Comparison of ENCODE assay signal across 8 cellular contexts in the genomic region with DNA sequence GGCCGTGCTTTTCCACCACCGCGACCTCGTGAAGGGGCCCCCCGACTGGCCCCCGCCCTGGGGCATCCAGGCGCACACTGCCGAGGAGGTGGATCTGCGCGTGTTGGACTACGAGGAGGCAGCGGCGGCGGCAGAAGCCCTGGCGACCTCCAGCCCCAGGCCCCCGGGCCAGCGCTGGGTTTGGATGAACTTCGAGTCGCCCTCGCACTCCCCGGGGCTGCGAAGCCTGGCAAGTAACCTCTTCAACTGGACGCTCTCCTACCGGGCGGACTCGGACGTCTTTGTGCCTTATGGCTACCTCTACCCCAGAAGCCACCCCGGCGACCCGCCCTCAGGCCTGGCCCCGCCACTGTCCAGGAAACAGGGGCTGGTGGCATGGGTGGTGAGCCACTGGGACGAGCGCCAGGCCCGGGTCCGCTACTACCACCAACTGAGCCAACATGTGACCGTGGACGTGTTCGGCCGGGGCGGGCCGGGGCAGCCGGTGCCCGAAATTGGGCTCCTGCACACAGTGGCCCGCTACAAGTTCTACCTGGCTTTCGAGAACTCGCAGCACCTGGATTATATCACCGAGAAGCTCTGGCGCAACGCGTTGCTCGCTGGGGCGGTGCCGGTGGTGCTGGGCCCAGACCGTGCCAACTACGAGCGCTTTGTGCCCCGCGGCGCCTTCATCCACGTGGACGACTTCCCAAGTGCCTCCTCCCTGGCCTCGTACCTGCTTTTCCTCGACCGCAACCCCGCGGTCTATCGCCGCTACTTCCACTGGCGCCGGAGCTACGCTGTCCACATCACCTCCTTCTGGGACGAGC. TPM values are rescaled to one million over a fixed set of nuclear protein-coding genes. Genes with fewer than 3 reads are reported as not detected.
DNase-seq lines count a peak whose midpoint lies in the region; ATAC-seq lines count a peak whose summit lies in the region.

No MANE protein-coding gene starts in this region.

- CTCF ChIA-PET in activated CD8-positive, alpha-beta memory T cell treated with anti-CD3 and anti-CD28 coated beads, Interleukin-2, amount 10 ng/mL, durations not matched to agents 7 days and 5 days (lab: Charles Lee): no interaction called here

- H3K4me1 ChIP-seq in iPS-18a (ENCODE audit: control insufficient read depth, low read depth, low read length): peaks cover 18% of the 10 kb centered on the region
- H3K4me1 ChIP-seq in skeletal muscle tissue (ENCODE audit: control insufficient read depth in 3 of 3, insufficient read depth in 3 of 3, low read length in 3 of 3): peaks cover 5 to 16% (median 7%) of the 10 kb centered on the region in 3 donors

- no peaks in the 10 kb centered on the region for H3K9me3 ChIP-seq in iPS-18a (ENCODE audit: control insufficient read depth, low read depth, low read length)
- no peaks in the 10 kb centered on the region for H3K9me3 ChIP-seq in skeletal muscle tissue (ENCODE audit: control insufficient read depth in 3 of 3, low read length in 3 of 3)

- no peaks in the 10 kb centered on the region for H3K9me3 Mint-ChIP-seq in activated CD8-positive, alpha-beta memory T cell treated with anti-CD3 and anti-CD28 coated beads, Interleukin-2, amount 10 ng/mL, durations not matched to agents 7 days and 5 days (ENCODE audit: low read depth)
- H3K9me3 Mint-ChIP-seq in activated naive CD8-positive, alpha-beta T cell treated with anti-CD3 and anti-CD28 coated beads for 36 hours: no peaks in the 10 kb centered on the region

- peak overlapping the region; percentile 3 for H3K27ac Mint-ChIP-seq in activated CD8-positive, alpha-beta memory T cell treated with anti-CD3 and anti-CD28 coated beads, Interleukin-2, amount 10 ng/mL, durations not matched to agents 7 days and 5 days
- peak overlapping the region; percentile 42 for H3K27ac Mint-ChIP-seq in activated naive CD8-positive, alpha-beta T cell treated with anti-CD3 and anti-CD28 coated beads for 36 hours

- H3K4me3 ChIP-seq in iPS-18a (ENCODE audit: low read length): peak overlapping the region; percentile 63
- peak overlapping the region; percentile 54 to 82 (median 80) for H3K4me3 ChIP-seq in skeletal muscle tissue (ENCODE audit: low read length in 3 of 3)

- no peak for ATAC-seq in activated CD8-positive, alpha-beta memory T cell treated with anti-CD3 and anti-CD28 coated beads, Interleukin-2, amount 10 ng/mL, durations not matched to agents 7 days and 5 days
- no peak for ATAC-seq in HG03039 (IDR thresholded peaks at IDR 0.05; ENCODE audit: unreplicated experiment)

- no peak overlapping the region for H3K27ac ChIP-seq in iPS-18a (ENCODE audit: low read length)
- H3K27ac ChIP-seq in skeletal muscle tissue (ENCODE audit: low read depth, low read length): peak overlapping the region; percentile 93

- H3K36me3 Mint-ChIP-seq in activated CD8-positive, alpha-beta memory T cell treated with anti-CD3 and anti-CD28 coated beads, Interleukin-2, amount 10 ng/mL, durations not matched to agents 7 days and 5 days: peaks cover 6% of the 10 kb centered on the region
- peaks cover 15% of the 10 kb centered on the region for H3K36me3 Mint-ChIP-seq in activated naive CD8-positive, alpha-beta T cell treated with anti-CD3 and anti-CD28 coated beads for 36 hours

- H3K27me3 Mint-ChIP-seq in activated CD8-positive, alpha-beta memory T cell treated with anti-CD3 and anti-CD28 coated beads, Interleukin-2, amount 10 ng/mL, durations not matched to agents 7 days and 5 days: no peaks in the 10 kb centered on the region
- H3K27me3 Mint-ChIP-seq in activated naive CD8-positive, alpha-beta T cell treated with anti-CD3 and anti-CD28 coated beads for 36 hours: no peaks in the 10 kb centered on the region

- H3K36me3 ChIP-seq in iPS-18a (ENCODE audit: control insufficient read depth, low read depth, low read length) (no peaks in the 10 kb centered on the region), skeletal muscle tissue (ENCODE audit: control insufficient read depth in 3 of 3, insufficient read depth in 3 of 3, low read length in 3 of 3) (no peaks in the 10 kb centered on the region)

- H3K27me3 ChIP-seq in iPS-18a (ENCODE audit: control insufficient read depth, insufficient read depth, low read length) (peaks cover 34% of the 10 kb centered on the region), skeletal muscle tissue (ENCODE audit: control insufficient read depth in 3 of 3, insufficient read depth in 3 of 3, low read length in 3 of 3) (no peaks in the 10 kb centered on the region)

- peaks cover 31% of the 10 kb centered on the region for H3K4me1 Mint-ChIP-seq in activated CD8-positive, alpha-beta memory T cell treated with anti-CD3 and anti-CD28 coated beads, Interleukin-2, amount 10 ng/mL, durations not matched to agents 7 days and 5 days
- H3K4me1 Mint-ChIP-seq in activated naive CD8-positive, alpha-beta T cell treated with anti-CD3 and anti-CD28 coated beads for 36 hours: peaks cover 45% of the 10 kb centered on the region

- DNase-seq in activated CD8-positive, alpha-beta memory T cell treated with anti-CD3 and anti-CD28 coated beads, Interleukin-2, amount 10 ng/mL, durations not matched to agents 7 days and 5 days: no peak
- DNase-seq in activated CD8-positive, alpha-beta memory T cell treated with anti-CD3 and anti-CD28 coated beads for 24 hours: no peak
- no peak for DNase-seq in activated naive CD8-positive, alpha-beta T cell treated with anti-CD3 and anti-CD28 coated beads for 36 hours
- DNase-seq in COR-L47 (lab: John Stamatoyannopoulos, UW) (no peak), NCI-H1694 treated with DMSO at 0.1 percent for 48 hours (lab: John Stamatoyannopoulos, UW) (no peak)

- peak overlapping the region; percentile 23 for H3K9ac ChIP-seq in iPS-18a (ENCODE audit: low read length)
- peak overlapping the region; percentile 57 to 87 (median 79) for H3K9ac ChIP-seq in skeletal muscle tissue (ENCODE audit: low read depth in 1 of 3, low read length in 3 of 3)

- H3K4me3 Mint-ChIP-seq in activated CD8-positive, alpha-beta memory T cell treated with anti-CD3 and anti-CD28 coated beads, Interleukin-2, amount 10 ng/mL, durations not matched to agents 7 days and 5 days: peak overlapping the region; percentile 97
- peak overlapping the region; percentile 78 for H3K4me3 Mint-ChIP-seq in activated naive CD8-positive, alpha-beta T cell treated with anti-CD3 and anti-CD28 coated beads for 36 hours

RNA-seq across cellular contexts. Expression of gene FUT4, which starts 1.3 kb away (rescaled TPM):
- 1 to 10 TPM; 5.8 to 6.5 TPM for total RNA-seq in activated CD8-positive, alpha-beta memory T cell treated with anti-CD3 and anti-CD28 coated beads, Interleukin-2, amount 10 ng/mL, durations not matched to agents 7 days and 5 days
- total RNA-seq in activated naive CD8-positive, alpha-beta T cell treated with anti-CD3 and anti-CD28 coated beads for 36 hours: 1 to 10 TPM; 5.9 to 6.2 TPM
- total RNA-seq in skeletal muscle tissue: 6.3 TPM

RNA-seq across cellular contexts. Expression of gene PIWIL4, which starts 22.1 kb away (rescaled TPM):
- under 1 TPM; 0.75 to 0.79 TPM for total RNA-seq in activated CD8-positive, alpha-beta memory T cell treated with anti-CD3 and anti-CD28 coated beads, Interleukin-2, amount 10 ng/mL, durations not matched to agents 7 days and 5 days
- under 1 TPM; 0.16 to 0.21 TPM for total RNA-seq in activated naive CD8-positive, alpha-beta T cell treated with anti-CD3 and anti-CD28 coated beads for 36 hours
- total RNA-seq in skeletal muscle tissue: 8.9 TPM

RNA-seq across cellular contexts. Expression of gene C11orf97, which starts 32.8 kb away (rescaled TPM):
- total RNA-seq in activated CD8-positive, alpha-beta memory T cell treated with anti-CD3 and anti-CD28 coated beads, Interleukin-2, amount 10 ng/mL, durations not matched to agents 7 days and 5 days: not detected
- total RNA-seq in activated naive CD8-positive, alpha-beta T cell treated with anti-CD3 and anti-CD28 coated beads for 36 hours: not detected
- not detected for total RNA-seq in skeletal muscle tissue

RNA-seq across cellular contexts. Expression of gene ANKRD49, which starts 51.3 kb away (rescaled TPM):
- total RNA-seq in activated CD8-positive, alpha-beta memory T cell treated with anti-CD3 and anti-CD28 coated beads, Interleukin-2, amount 10 ng/mL, durations not matched to agents 7 days and 5 days: 10 to 100 TPM; 23.9 to 31.9 TPM
- total RNA-seq in activated naive CD8-positive, alpha-beta T cell treated with anti-CD3 and anti-CD28 coated beads for 36 hours: 10 to 100 TPM; 19.8 to 20.9 TPM
- 5.7 TPM for total RNA-seq in skeletal muscle tissue

RNA-seq across cellular contexts. Expression of gene MRE11, which starts 51.4 kb away (rescaled TPM):
- 10 to 100 TPM; 45.1 to 46.2 TPM for total RNA-seq in activated CD8-positive, alpha-beta memory T cell treated with anti-CD3 and anti-CD28 coated beads, Interleukin-2, amount 10 ng/mL, durations not matched to agents 7 days and 5 days
- total RNA-seq in activated naive CD8-positive, alpha-beta T cell treated with anti-CD3 and anti-CD28 coated beads for 36 hours: 10 to 100 TPM; 41.4 to 41.6 TPM
- total RNA-seq in skeletal muscle tissue: 16.7 TPM
